ENCODE assay signal across 1 cellular context in the genomic region with DNA sequence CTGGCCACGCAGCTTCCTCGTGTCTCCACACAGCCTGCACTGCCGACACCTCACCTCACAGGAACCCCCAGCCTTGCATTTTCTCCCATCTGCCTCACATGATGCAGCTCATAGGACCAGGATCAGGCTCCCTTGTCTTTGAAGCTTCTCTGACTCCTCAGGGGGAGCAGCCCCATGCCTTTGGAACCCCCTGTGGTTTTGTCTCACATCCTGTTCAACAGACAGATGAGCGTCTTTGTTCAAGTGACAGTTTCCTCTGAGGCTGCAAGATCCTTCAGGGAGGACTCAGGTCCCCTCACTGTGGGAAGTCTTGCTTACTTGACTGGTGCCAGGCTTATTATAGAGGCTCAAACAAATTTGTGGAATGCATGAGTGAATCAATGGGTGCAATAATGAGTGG.
TF ChIP-seq lines count a peak whose summit lies in the region.

No MANE protein-coding gene starts in this region.

TF ChIP-seq in GM12891, 5 proteins besides CTCF, POLR2A, EP300 and RAD21 (continued from another document):
- TF ChIP-seq PAX5 (IDR thresholded peaks at IDR 0.05; ENCODE audit: insufficient read depth, low read length, severe bottlenecking) (no peak), SPI1 (IDR thresholded peaks at IDR 0.05; ENCODE audit: low read depth, low read length) (no peak)
